In genomic region chr10:69466689-69467088, GRCh38 we compare ENCODE assay signal across 24 cellular contexts. TPM values are rescaled to one million over a fixed set of nuclear protein-coding genes. Genes with fewer than 3 reads are reported as not detected.
DNase-seq lines count a peak whose midpoint lies in the region; ATAC-seq, FAIRE-seq and TF ChIP-seq lines count a peak whose summit lies in the region.
"Had no signal": no experiment of that assay in that cellular context is flagged by ENCODE, and none has a peak within 500 bp of the region (broad histone marks: within the 10 kb centered on the region; RNA-seq: fewer than 3 reads in every experiment).

No MANE protein-coding gene starts in this region.

- H3K36me3 ChIP-seq in H1 (ENCODE audit: control insufficient read depth in 2 of 4, insufficient read depth in 4 of 4, low read length in 3 of 4) = no peaks in the 10 kb centered on the region
- no peaks in the 10 kb centered on the region for H3K36me3 ChIP-seq in mesenchymal stem cell (ENCODE audit: control insufficient read depth in 1 of 2, insufficient read depth in 2 of 2, low read depth in 1 of 2, low read length in 2 of 2)
- H3K36me3 ChIP-seq: adrenal gland, thyroid gland had no signal

- no peak for TF ChIP-seq POLR2A in H1 (IDR thresholded peaks at IDR 0.05; ENCODE audit: control extremely low read depth in 1 of 2, low read depth in 2 of 2, low read length in 2 of 2)

- H4K8ac ChIP-seq in H1 (ENCODE audit: extremely low read depth, insufficient read depth, low read length) = 0 out of 2 replicates have a peak overlapping the region, but pooled peaks have one; percentile 3
- no peak overlapping the region for H4K8ac ChIP-seq in mesenchymal stem cell (ENCODE audit: low read length)

- H3K18ac ChIP-seq in H1 (ENCODE audit: extremely low read depth, low read length) = no peak overlapping the region
- peak overlapping the region in 1 of 2 experiments; percentile 89 for H3K18ac ChIP-seq in mesenchymal stem cell (ENCODE audit: low read depth in 1 of 2, low read length in 2 of 2)

- no peak overlapping the region for H3K23ac ChIP-seq in H1 (ENCODE audit: insufficient read length)
- H3K23ac ChIP-seq in mesenchymal stem cell (ENCODE audit: low read length in 2 of 2) = no peak overlapping the region

- H4K91ac ChIP-seq in H1 (replicated peaks; ENCODE audit: insufficient read length, low read length) (no peak overlapping the region), mesenchymal stem cell (ENCODE audit: low read length) (peak overlapping the region; percentile 6)

- no peaks in the 10 kb centered on the region for H3K9me3 Mint-ChIP-seq in activated CD8-positive, alpha-beta memory T cell treated with anti-CD3 and anti-CD28 coated beads, Interleukin-2, amount 10 ng/mL, durations not matched to agents 7 days and 5 days (ENCODE audit: low read depth)
- H3K9me3 Mint-ChIP-seq: activated T-helper 2 cell treated with anti-CD3 and anti-CD28 coated beads, Interferon-gamma antibody, Interleukin-2, Interleukin-4, amounts not matched to agents 10 μg/mL and 5 μg/mL and 100 μg/mL, durations not matched to agents 14 hours and 24 hours and 36 hours; immature natural killer cell; naive thymus-derived CD4-positive, alpha-beta T cell had no signal

- H3K9ac ChIP-seq in H1 (replicated peaks in 1 of 4; ENCODE audit: extremely low read depth in 1 of 4, low read depth in 3 of 4, low read length in 3 of 4) = no peak overlapping the region
- no peak overlapping the region for H3K9ac ChIP-seq in mesenchymal stem cell (ENCODE audit: low read length)

- H3K4me3 Mint-ChIP-seq in activated CD8-positive, alpha-beta memory T cell treated with anti-CD3 and anti-CD28 coated beads, Interleukin-2, amount 10 ng/mL, durations not matched to agents 7 days and 5 days = no peak overlapping the region
- H3K4me3 Mint-ChIP-seq: naive thymus-derived CD4-positive, alpha-beta T cell had no signal

- POLR2A ChIA-PET in H1 (lab: Charles Lee; ENCODE audit: partially characterized antibody) = interaction anchor here (0.7 kb wide), 1 partner anchor 49 kb away, joined by 3 read pairs; no protein-coding TSS in a partner anchor

- H3K4me2 ChIP-seq in H1 (ENCODE audit: insufficient read depth in 1 of 2, low read depth in 2 of 2, low read length in 2 of 2) = no peak overlapping the region
- H3K4me2 ChIP-seq in mesenchymal stem cell (ENCODE audit: low read length, poor library complexity, severe bottlenecking) = no peak overlapping the region

- H2AFZ ChIP-seq in H1 (ENCODE audit: low read length) (no peak overlapping the region), mesenchymal stem cell (ENCODE audit: low read depth, low read length) (no peak overlapping the region)

- no peak overlapping the region for H2BK20ac ChIP-seq in H1 (ENCODE audit: low read length)

- no peak overlapping the region for H3K56ac ChIP-seq in H1 (replicated peaks; ENCODE audit: insufficient read length, low read depth, low read length)

- peaks cover 51% of the 10 kb centered on the region for H3K4me1 Mint-ChIP-seq in activated CD8-positive, alpha-beta memory T cell treated with anti-CD3 and anti-CD28 coated beads, Interleukin-2, amount 10 ng/mL, durations not matched to agents 7 days and 5 days

- H3K9me3 ChIP-seq in H1 (ENCODE audit: insufficient read depth in 2 of 2, low read depth in 1 of 2, low read length in 1 of 2) (no peaks in the 10 kb centered on the region), mesenchymal stem cell (ENCODE audit: control insufficient read depth, low read length) (no peaks in the 10 kb centered on the region)
- H3K9me3 ChIP-seq: adrenal gland, thyroid gland had no signal

- 94% methylated on average over 10 of the region's 10 CpGs; no CpG with 5 or more reads in 1 of the 2 experiments for WGBS in H1 (ENCODE audit: extremely low coverage in 1 of 2, insufficient coverage in 1 of 2, insufficient read length in 1 of 2, insufficient replicate concordance in 2 of 2, low coverage in 1 of 2, low lambda C conversion rate in 2 of 2, missing lambda C conversion rate in 1 of 2), 2 experiments
- WGBS in mesenchymal stem cell = 95% methylated on average over 9 of the region's 10 CpGs

- no peak overlapping the region for H4K5ac ChIP-seq in H1 (ENCODE audit: insufficient read length, low read depth, low read length)

- H3K79me2 ChIP-seq in H1 (ENCODE audit: control insufficient read depth in 1 of 2, insufficient read depth in 2 of 2, low read length in 2 of 2) = no peaks in the 10 kb centered on the region

- H3K27ac ChIP-seq in H1 (ENCODE audit: low read depth, low read length) (no peak overlapping the region), mesenchymal stem cell (ENCODE audit: low read length, poor library complexity, severe bottlenecking) (no peak overlapping the region)
- H3K27ac ChIP-seq: adrenal gland had no signal

- CTCF ChIA-PET in activated CD8-positive, alpha-beta memory T cell treated with anti-CD3 and anti-CD28 coated beads, Interleukin-2, amount 10 ng/mL, durations not matched to agents 7 days and 5 days (lab: Charles Lee) = interaction anchor here (0.9 to 2.8 kb wide), 7 partner anchors 9 to 170 kb away, joined by 3 to 16 read pairs (median 4); partner anchors contain the start of gene TSPAN15
- CTCF ChIA-PET in H1 (lab: Charles Lee; ENCODE audit: partially characterized antibody) = interaction anchor here (1.1 to 9.5 kb wide), 9 partner anchors 12 to 249 kb away, joined by 3 to 92 read pairs (median 5); partner anchors contain the start of gene TSPAN15

- TF ChIP-seq RAD21 in H1 (IDR thresholded peaks at IDR 0.05 in 1 of 2, conservative IDR thresholded peaks at IDR 0.05 in 1 of 2; ENCODE audit: low read depth in 2 of 2, low read length in 2 of 2) = no peak

- H2BK12ac ChIP-seq in H1 (ENCODE audit: low read depth, low read length) (0 out of 2 replicates have a peak overlapping the region, but pooled peaks have one; percentile 30), mesenchymal stem cell (ENCODE audit: low read length in 2 of 2) (peak overlapping the region; percentile 62 to 89)

- H3K14ac ChIP-seq in H1 (ENCODE audit: insufficient read length) (no peak overlapping the region), mesenchymal stem cell (ENCODE audit: low read length in 2 of 2) (peak overlapping the region in 1 of 2 experiments; percentile 48)

- no peak for TF ChIP-seq CTCF in H1 (IDR thresholded peaks at IDR 0.05; ENCODE audit: control extremely low read depth in 1 of 3, insufficient read depth in 1 of 3, low read depth in 1 of 3, low read length in 3 of 3)

- H2AK5ac ChIP-seq in H1 (ENCODE audit: low read depth, low read length) (no peak overlapping the region), mesenchymal stem cell (ENCODE audit: low read length, severe bottlenecking) (no peak overlapping the region)

- no peak overlapping the region for H2BK120ac ChIP-seq in H1 (replicated peaks; ENCODE audit: low read depth, low read length)
- no peak overlapping the region for H2BK120ac ChIP-seq in mesenchymal stem cell (ENCODE audit: low read depth, low read length)

- H3K79me1 ChIP-seq in H1 (ENCODE audit: low read depth, low read length) = no peaks in the 10 kb centered on the region
- peaks cover 2% of the 10 kb centered on the region for H3K79me1 ChIP-seq in mesenchymal stem cell (replicated peaks; ENCODE audit: low read length, poor library complexity, severe bottlenecking)

- no peak for TF ChIP-seq EP300 in H1 (IDR thresholded peaks at IDR 0.05; ENCODE audit: borderline replicate concordance in 1 of 2, low read depth in 2 of 2, low read length in 2 of 2)

- H3K27me3 ChIP-seq in H1 (replicated peaks in 1 of 4; ENCODE audit: control insufficient read depth in 3 of 4, extremely low read depth in 1 of 4, insufficient read depth in 3 of 4, low read length in 3 of 4) (no peaks in the 10 kb centered on the region), mesenchymal stem cell (ENCODE audit: control insufficient read depth in 1 of 2, insufficient read depth in 1 of 2, low read length in 2 of 2) (peaks cover 0 to 12% of the 10 kb centered on the region in 2 experiments)
- H3K27me3 ChIP-seq: adrenal gland, thyroid gland had no signal

- H3K27ac Mint-ChIP-seq in activated CD8-positive, alpha-beta memory T cell treated with anti-CD3 and anti-CD28 coated beads, Interleukin-2, amount 10 ng/mL, durations not matched to agents 7 days and 5 days = peak overlapping the region; percentile 88
- H3K27ac Mint-ChIP-seq: activated T-helper 2 cell treated with anti-CD3 and anti-CD28 coated beads, Interferon-gamma antibody, Interleukin-2, Interleukin-4, amounts not matched to agents 10 μg/mL and 5 μg/mL and 100 μg/mL, durations not matched to agents 14 hours and 24 hours and 36 hours had no signal

- no peak for FAIRE-seq in H1 (lab: Jason Lieb, UNC)
- FAIRE-seq: HepG2 had no signal

- no peaks in the 10 kb centered on the region for H4K20me1 ChIP-seq in H1 (replicated peaks in 1 of 2; ENCODE audit: control insufficient read depth in 1 of 2, insufficient read depth in 2 of 2, low read length in 2 of 2)

- H3K4ac ChIP-seq in H1 (replicated peaks; ENCODE audit: insufficient read length, low read depth, low read length) (no peak overlapping the region), mesenchymal stem cell (ENCODE audit: low read depth in 1 of 2, low read length in 2 of 2) (peak overlapping the region in 1 of 2 experiments; percentile 19)

- H3K36me3 Mint-ChIP-seq in activated CD8-positive, alpha-beta memory T cell treated with anti-CD3 and anti-CD28 coated beads, Interleukin-2, amount 10 ng/mL, durations not matched to agents 7 days and 5 days = no peaks in the 10 kb centered on the region
- H3K36me3 Mint-ChIP-seq: immature natural killer cell; naive thymus-derived CD4-positive, alpha-beta T cell had no signal

- peak overlapping the region; percentile 46; the same call in 1 of the 2 replicates for H2BK15ac ChIP-seq in H1 (ENCODE audit: low read length)
- peak overlapping the region; percentile 74 for H2BK15ac ChIP-seq in mesenchymal stem cell (ENCODE audit: low read depth, poor library complexity, severe bottlenecking)

- H3K4me3 ChIP-seq in H1 (ENCODE audit: extremely low read depth in 1 of 4, insufficient read depth in 2 of 4, low read depth in 3 of 4, low read length in 4 of 4) = no peak overlapping the region
- no peak overlapping the region for H3K4me3 ChIP-seq in mesenchymal stem cell (ENCODE audit: insufficient read depth in 1 of 2, low read depth in 1 of 2, low read length in 2 of 2)
- H3K4me3 ChIP-seq: adrenal gland, thyroid gland had no signal

- peaks cover 8% of the 10 kb centered on the region for H3K27me3 Mint-ChIP-seq in activated CD8-positive, alpha-beta memory T cell treated with anti-CD3 and anti-CD28 coated beads, Interleukin-2, amount 10 ng/mL, durations not matched to agents 7 days and 5 days

- no peak overlapping the region for H2BK5ac ChIP-seq in H1 (ENCODE audit: low read depth, low read length)
- H2BK5ac ChIP-seq in mesenchymal stem cell (ENCODE audit: low read depth, low read length, poor library complexity, severe bottlenecking) = no peak overlapping the region

- H3K4me1 ChIP-seq in H1 (replicated peaks in 1 of 4; ENCODE audit: control insufficient read depth in 3 of 4, insufficient read depth in 4 of 4, low read length in 3 of 4) (peaks cover 0 to 5% (median 0%) of the 10 kb centered on the region in 4 experiments; a peak in 3 of 7 replicates), mesenchymal stem cell (ENCODE audit: control insufficient read depth, insufficient read depth, low read depth, low read length) (no peaks in the 10 kb centered on the region)

- DNase-seq in activated CD8-positive, alpha-beta memory T cell treated with anti-CD3 and anti-CD28 coated beads, Interleukin-2, amount 10 ng/mL, durations not matched to agents 7 days and 5 days = no peak
- DNase-seq in activated CD8-positive, alpha-beta memory T cell treated with anti-CD3 and anti-CD28 coated beads, Interleukin-2, amount 50 U/mL, for 4 hours = no peak
- DNase-seq in H1 (ENCODE audit: low read depth in 1 of 2, low spot score in 2 of 2) (no peak), mesenchymal stem cell (no peak), superior temporal gyrus (ENCODE audit: extremely low spot score) (peak; percentile 68), NCI-H146 treated with DMSO at 0.1 percent for 48 hours (lab: John Stamatoyannopoulos, UW; ENCODE audit: unreplicated experiment) (no peak), HK-2 (ENCODE audit: unreplicated experiment) (no peak)
- DNase-seq: activated CD4-positive, CD25-positive, alpha-beta regulatory T cell; adrenal gland; DMS79; glutamatergic neuron; H7; immature natural killer cell; mammary epithelial cell; naive thymus-derived CD4-positive, alpha-beta T cell; NCI-H1436 treated with DMSO at 0.1 percent for 48 hours; NK-92 treated with Interleukin-12 subunit alpha and Interleukin-12 subunit beta, amount 100 ng/mL, for 24 hours; stimulated activated CD4-positive, alpha-beta T cell treated with anti-CD3 and anti-CD28 coated beads, Interleukin-12 subunit alpha, Interleukin-12 subunit beta, amount 100 ng/mL, for 4 hours; T-helper 2 cell; thyroid gland had no signal

- ATAC-seq in activated CD8-positive, alpha-beta memory T cell treated with anti-CD3 and anti-CD28 coated beads, Interleukin-2, amount 10 ng/mL, durations not matched to agents 7 days and 5 days = no peak
- no peak for ATAC-seq in GM21423 (IDR thresholded peaks at IDR 0.05; ENCODE audit: unreplicated experiment)
- ATAC-seq: HepG2; naive thymus-derived CD4-positive, alpha-beta T cell had no signal

- H3K23me2 ChIP-seq in H1 (ENCODE audit: low read depth, low read length) = no peaks in the 10 kb centered on the region

RNA-seq across cellular contexts. Expression of gene TSPAN15, which starts 15.4 kb away (rescaled TPM):
- total RNA-seq in activated CD8-positive, alpha-beta memory T cell treated with anti-CD3 and anti-CD28 coated beads, Interleukin-2, amount 10 ng/mL, durations not matched to agents 7 days and 5 days = 1 to 10 TPM; 2.5 to 4.2 TPM
- 9.7 and 11.6 TPM in 2 replicates for total RNA-seq in H1 (2021; fragmentation: NEBNext Ultra II Directional; extraction: Animal tissue kit (Norgen Biotek cat#: 25700))
- 20.0 and 20.9 TPM in 2 replicates for polyA plus RNA-seq in H1 (2011; rRNA removed)
- 23.6 TPM for polyA plus RNA-seq in H1 (2011; cell fraction: cytosol; rRNA removed)
- polyA plus RNA-seq in H1 (2011; cell fraction: nucleus; rRNA removed) = 19.6 TPM
- polyA plus RNA-seq in H1 (2012, experiment 1 of 2) = 11.9 to 16.4 TPM (median 13.9 TPM) in 4 replicates
- 13.3 TPM for polyA plus RNA-seq in H1 (2012, experiment 2 of 2)
- 6.6 TPM for polyA plus RNA-seq in H1 (2013, experiment 1 of 2)
- polyA plus RNA-seq in H1 (2013, experiment 2 of 2) = 8.5 TPM
- 13.7 and 25.4 TPM in 2 replicates for polyA minus RNA-seq in H1 (2011; rRNA and poly(A)+ RNA removed)
- polyA minus RNA-seq in H1 (2011; cell fraction: cytosol; rRNA and poly(A)+ RNA removed) = 9.3 TPM
- 8.1 TPM for polyA minus RNA-seq in H1 (2011; cell fraction: nucleus; rRNA and poly(A)+ RNA removed)
- polyA plus RNA-seq in mesenchymal stem cell (2013, experiment 1 of 2) = 19.6 TPM
- 19.5 TPM for polyA plus RNA-seq in mesenchymal stem cell (2013, experiment 2 of 2)

RNA-seq across cellular contexts. Expression of gene TACR2, which starts 50.0 kb away (rescaled TPM):
- not detected for total RNA-seq in activated CD8-positive, alpha-beta memory T cell treated with anti-CD3 and anti-CD28 coated beads, Interleukin-2, amount 10 ng/mL, durations not matched to agents 7 days and 5 days
- not detected in 2 replicates for total RNA-seq in H1 (2021; fragmentation: NEBNext Ultra II Directional; extraction: Animal tissue kit (Norgen Biotek cat#: 25700))
- polyA plus RNA-seq in H1 (2011; rRNA removed) = 0.06 TPM in 1 of 2 replicates, not detected in the other
- polyA plus RNA-seq in H1 (2011; cell fraction: cytosol; rRNA removed) = 0.06 TPM
- polyA plus RNA-seq in H1 (2011; cell fraction: nucleus; rRNA removed) = 0.06 TPM
- polyA plus RNA-seq in H1 (2012, experiment 1 of 2) = 0.13 to 0.33 TPM (median 0.20 TPM) in 4 replicates
- polyA plus RNA-seq in H1 (2012, experiment 2 of 2) = not detected
- 0.04 TPM for polyA plus RNA-seq in H1 (2013, experiment 1 of 2)
- 0.04 TPM for polyA plus RNA-seq in H1 (2013, experiment 2 of 2)
- polyA minus RNA-seq in H1 (2011; rRNA and poly(A)+ RNA removed) = not detected in 2 replicates
- not detected for polyA minus RNA-seq in H1 (2011; cell fraction: cytosol; rRNA and poly(A)+ RNA removed)
- not detected for polyA minus RNA-seq in H1 (2011; cell fraction: nucleus; rRNA and poly(A)+ RNA removed)
- polyA plus RNA-seq in mesenchymal stem cell (2013, experiment 1 of 2) = not detected
- polyA plus RNA-seq in mesenchymal stem cell (2013, experiment 2 of 2) = 0.01 TPM
- total RNA-seq: activated T-helper 2 cell treated with anti-CD3 and anti-CD28 coated beads, Interferon-gamma antibody, Interleukin-2, Interleukin-4, amounts not matched to agents 10 μg/mL and 5 μg/mL and 100 μg/mL, durations not matched to agents 14 hours and 24 hours and 36 hours; H7; HepG2; mammary epithelial cell; MCF 10A; thyroid gland had no signal
